ENCODE assay signal across 1 cellular context in genomic region chr20:21302645-21303060, GRCh38.
TF ChIP-seq lines count a peak whose summit lies in the region.

No MANE protein-coding gene starts in this region.

TF ChIP-seq in K562, 482 proteins besides CTCF, POLR2A, EP300 and RAD21 (continued from another document):
- TF ChIP-seq AFF4 (CRISPR knock-in tag; IDR thresholded peaks at IDR 0.05): 0 out of 2 replicates have a peak, but pooled peaks have one; percentile 0
- 0 out of 2 replicates have a peak, but pooled peaks have one; percentile 24 for TF ChIP-seq ZKSCAN8 (CRISPR knock-in tag; IDR thresholded peaks at IDR 0.05)
- TF ChIP-seq POLR2H (tag; IDR thresholded peaks at IDR 0.05; ENCODE audit: low read depth): peak; percentile 21; the same call in 1 of the 2 replicates
TF ChIP-seq in K562: peak in this region for 3.
